Comparison of ENCODE assay signal across 8 cellular contexts in the genomic region with DNA sequence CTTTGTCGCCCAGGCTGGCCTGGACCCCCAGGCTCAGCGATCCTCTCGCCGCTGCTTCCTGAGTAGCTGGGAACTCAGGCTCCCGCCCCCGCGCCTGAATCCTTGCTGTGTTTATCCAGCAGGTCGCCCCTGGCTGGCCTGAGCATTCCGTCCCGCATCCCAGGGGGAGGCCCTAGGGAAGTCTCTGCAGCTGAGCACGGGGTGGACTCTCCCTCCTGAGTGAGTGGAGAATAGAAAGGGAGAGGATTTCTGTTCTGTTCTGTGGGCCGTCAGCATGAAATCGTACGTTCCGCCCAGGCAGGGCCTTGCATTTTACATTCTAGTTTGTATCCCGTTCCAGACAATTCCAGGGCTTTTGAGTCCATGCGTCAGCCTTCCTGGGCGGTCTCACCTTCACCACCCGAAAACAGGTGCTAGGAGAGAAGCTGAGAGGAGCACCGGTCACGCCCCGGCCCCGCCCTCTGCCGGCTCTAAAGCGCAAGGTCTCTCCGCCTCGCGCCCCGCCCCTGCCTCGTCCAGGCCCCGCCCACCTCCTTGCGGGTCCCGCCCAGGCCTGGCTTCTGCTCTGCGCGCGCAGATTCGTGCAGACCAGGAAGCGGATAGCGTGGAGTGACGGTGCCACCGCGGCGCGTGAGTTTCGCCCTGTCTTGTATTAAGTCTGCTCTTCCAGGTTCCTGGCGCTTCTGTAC. TPM values are rescaled to one million over a fixed set of nuclear protein-coding genes. Genes with fewer than 3 reads are reported as not detected.
DNase-seq lines count a peak whose midpoint lies in the region; ATAC-seq and TF ChIP-seq lines count a peak whose summit lies in the region.

ZNF761 (plus strand) TSS at position 586 of the 689 bp plus-strand sequence. CDS start 15,285 bp downstream, outside the sequence.

- H3K9me3 ChIP-seq in CD8-positive, alpha-beta memory T cell (ENCODE audit: low read length), result peaks cover 4% of the 10 kb centered on the region

- peak within 1 kb of the TSS; percentile 84 for H3K27ac ChIP-seq in CD8-positive, alpha-beta memory T cell (ENCODE audit: low read depth, low read length)

- H3K4me1 ChIP-seq in CD8-positive, alpha-beta memory T cell (ENCODE audit: insufficient read depth, low read length), result peaks cover 13% of the 10 kb centered on the region

- peaks cover 17% of the 10 kb centered on the region for H3K36me3 ChIP-seq in CD8-positive, alpha-beta memory T cell (ENCODE audit: insufficient read depth, low read length)

- POLR2A ChIA-PET in CD8-positive, alpha-beta memory T cell (lab: Charles Lee), result no interaction called here
- POLR2A ChIA-PET in activated CD8-positive, alpha-beta T cell treated with anti-CD3 and anti-CD28 coated beads for 36 hours (lab: Charles Lee), result interaction anchor here (1.1 kb wide), 1 partner anchor 122 kb away, joined by 3 read pairs; no protein-coding TSS in a partner anchor

- intact Hi-C loops in activated CD8-positive, alpha-beta T cell treated with anti-CD3 and anti-CD28 coated beads for 36 hours (cut with micrococcal nuclease), result no loop called here

- peak within 1 kb of the TSS; percentile 95 for H3K4me3 ChIP-seq in CD8-positive, alpha-beta memory T cell (ENCODE audit: low read length)

- H3K27ac Mint-ChIP-seq in CD8-positive, alpha-beta memory T cell, result peak within 1 kb of the TSS; percentile 89 to 99 (median 97)
- H3K27ac Mint-ChIP-seq in activated CD8-positive, alpha-beta T cell treated with anti-CD3 and anti-CD28 coated beads for 36 hours, result peak within 1 kb of the TSS; percentile 91

- ATAC-seq in GM19438 (IDR thresholded peaks at IDR 0.05; ENCODE audit: low read depth, unreplicated experiment), result peak; percentile 97
- ATAC-seq in HG03571 (IDR thresholded peaks at IDR 0.05; ENCODE audit: unreplicated experiment), result peak; percentile 96
- ATAC-seq in activated CD8-positive, alpha-beta T cell treated with anti-CD3 and anti-CD28 coated beads for 36 hours, result peak; percentile 100

- H3K4me3 Mint-ChIP-seq in CD8-positive, alpha-beta memory T cell, result peak within 1 kb of the TSS; percentile 96 to 100 (median 98)
- peak within 1 kb of the TSS; percentile 96 for H3K4me3 Mint-ChIP-seq in activated CD8-positive, alpha-beta T cell treated with anti-CD3 and anti-CD28 coated beads for 36 hours

- peaks cover 34 to 52% (median 39%) of the 10 kb centered on the region in 3 donors for H3K4me1 Mint-ChIP-seq in CD8-positive, alpha-beta memory T cell
- H3K4me1 Mint-ChIP-seq in activated CD8-positive, alpha-beta T cell treated with anti-CD3 and anti-CD28 coated beads for 36 hours (ENCODE audit: low read depth), result peaks cover 38% of the 10 kb centered on the region

- peaks cover 0 to 11% (median 9%) of the 10 kb centered on the region in 5 donors for H3K9me3 Mint-ChIP-seq in CD8-positive, alpha-beta memory T cell
- peaks cover 6% of the 10 kb centered on the region for H3K9me3 Mint-ChIP-seq in activated CD8-positive, alpha-beta T cell treated with anti-CD3 and anti-CD28 coated beads for 36 hours

- peak; percentile 96 to 98 (median 97) for DNase-seq in CD8-positive, alpha-beta memory T cell
- DNase-seq in NCI-H82 (lab: John Stamatoyannopoulos, UW) (peak; percentile 94), lung microvascular endothelial cell (ENCODE audit: low read depth in 2 of 2) (peak; percentile 94)
- peak; percentile 97 for DNase-seq in activated CD8-positive, alpha-beta T cell treated with anti-CD3 and anti-CD28 coated beads for 36 hours
- peak; percentile 95 for DNase-seq in effector CD4-positive, alpha-beta T cell
- DNase-seq in stimulated activated CD4-positive, alpha-beta T cell treated with anti-CD3 and anti-CD28 coated beads, TNF-alpha, amount 100 ng/mL, for 4 hours (ENCODE audit: low read depth in 3 of 3), result peak; percentile 95 to 97 (median 96)

- peaks cover 18 to 37% (median 25%) of the 10 kb centered on the region in 3 donors for H3K36me3 Mint-ChIP-seq in CD8-positive, alpha-beta memory T cell
- H3K36me3 Mint-ChIP-seq in activated CD8-positive, alpha-beta T cell treated with anti-CD3 and anti-CD28 coated beads for 36 hours (ENCODE audit: low read depth), result peaks cover 39% of the 10 kb centered on the region

- peak; percentile 40 for TF ChIP-seq CTCF in activated CD8-positive, alpha-beta T cell treated with anti-CD3 and anti-CD28 coated beads for 36 hours (IDR thresholded peaks at IDR 0.05)

- CTCF ChIA-PET in CD8-positive, alpha-beta memory T cell (lab: Charles Lee), result no interaction called here
- CTCF ChIA-PET in activated CD8-positive, alpha-beta T cell treated with anti-CD3 and anti-CD28 coated beads for 36 hours (lab: Charles Lee), result interaction anchor here (0.8 to 1.9 kb wide), 3 partner anchors 105 to 361 kb away, joined by 3 to 5 read pairs (median 4); no protein-coding TSS in a partner anchor

- peaks cover 0 to 5% of the 10 kb centered on the region in 2 donors for H3K27me3 Mint-ChIP-seq in CD8-positive, alpha-beta memory T cell
- peaks cover 2% of the 10 kb centered on the region for H3K27me3 Mint-ChIP-seq in activated CD8-positive, alpha-beta T cell treated with anti-CD3 and anti-CD28 coated beads for 36 hours

- H3K27me3 ChIP-seq in CD8-positive, alpha-beta memory T cell (ENCODE audit: insufficient read depth, low read length, poor library complexity, severe bottlenecking), result no peaks in the 10 kb centered on the region

RNA-seq across cellular contexts. Expression of gene ZNF761, which starts in this region (rescaled TPM):
- 10 to 100 TPM in 1 of 2 experiments, 1 to 10 TPM in 1; 8.9 to 10.6 TPM for total RNA-seq in CD8-positive, alpha-beta memory T cell
- polyA plus RNA-seq in CD8-positive, alpha-beta memory T cell, result 10.6 TPM
- total RNA-seq in activated CD8-positive, alpha-beta T cell treated with anti-CD3 and anti-CD28 coated beads for 36 hours, result 10 to 100 TPM; 14.0 to 14.1 TPM
- total RNA-seq in lung microvascular endothelial cell, result 5.7 and 9.3 TPM in 2 replicates

Comparison
In these comparisons a context has a peak if more than half of its experiments do, and no peak if none do; other contexts are left out.
1. Peak in every context shown above with its lines: DNase-seq, ATAC-seq, H3K4me3 ChIP-seq and H3K27ac ChIP-seq.